Comparison of ENCODE assay signal across 9 cellular contexts in the genomic region with DNA sequence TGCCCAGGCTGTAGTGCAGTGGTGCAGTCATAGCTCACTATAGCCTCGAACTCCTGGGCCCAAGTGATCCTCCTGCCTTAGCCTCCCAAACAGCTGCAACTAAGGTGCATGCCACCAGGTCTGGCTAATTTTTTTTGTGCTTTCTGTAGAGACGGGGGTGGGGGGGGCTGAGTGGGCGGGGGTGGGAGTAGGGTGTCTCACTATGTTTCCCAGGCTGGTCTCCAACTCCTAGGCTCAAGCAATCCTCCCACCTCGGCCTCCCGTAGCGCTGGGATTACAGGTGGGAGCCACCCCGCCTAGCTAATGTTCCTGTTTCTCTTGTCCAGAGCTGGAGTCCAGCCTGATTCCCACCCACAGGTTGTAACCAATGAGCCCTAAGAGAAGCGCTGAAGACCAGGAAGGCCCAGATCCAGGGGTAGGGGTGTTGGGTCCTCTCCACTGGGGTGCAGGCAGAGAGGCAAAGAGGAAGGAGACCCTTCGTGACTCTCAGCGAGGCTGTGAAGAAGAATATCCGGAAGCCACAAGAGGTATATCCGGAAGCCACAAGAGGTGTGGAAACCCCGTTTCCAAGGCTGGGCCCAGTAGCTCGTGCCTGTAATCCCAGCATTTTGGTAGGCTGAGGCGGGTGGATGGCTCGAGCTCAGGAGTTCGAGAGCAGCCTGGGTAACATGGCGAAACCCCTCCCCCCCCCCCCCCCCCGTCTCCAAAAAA. TPM values are rescaled to one million over a fixed set of nuclear protein-coding genes. Genes with fewer than 3 reads are reported as not detected.
DNase-seq lines count a peak whose midpoint lies in the region; ATAC-seq and TF ChIP-seq lines count a peak whose summit lies in the region.
"Had no signal": no experiment of that assay in that cellular context is flagged by ENCODE, and none has a peak within 500 bp of the region (broad histone marks: within the 10 kb centered on the region; RNA-seq: fewer than 3 reads in every experiment).

No MANE protein-coding gene starts in this region.

- TF ChIP-seq CTCF in LNCaP clone FGC (IDR thresholded peaks at IDR 0.05; ENCODE audit: control insufficient read depth, extremely low read depth, insufficient read depth) (no peak), endodermal cell (conservative IDR thresholded peaks at IDR 0.05) (no peak), nephron progenitor cell (IDR thresholded peaks at IDR 0.05) (no peak), uterus (IDR thresholded peaks at IDR 0.05) (no peak)

- H3K9me3 Mint-ChIP-seq in endodermal cell = no peaks in the 10 kb centered on the region
- no peaks in the 10 kb centered on the region for H3K9me3 Mint-ChIP-seq in nephron progenitor cell

- peaks cover 3% of the 10 kb centered on the region for H3K27me3 Mint-ChIP-seq in endodermal cell (ENCODE audit: insufficient read depth)
- H3K27me3 Mint-ChIP-seq in nephron progenitor cell (ENCODE audit: low read depth, poor library complexity) = peaks cover 5% of the 10 kb centered on the region

- 67 to 74% methylated on average over 5 to 18 of the region's 19 CpGs for WGBS in endodermal cell (ENCODE audit: insufficient coverage in 1 of 2, insufficient read length in 1 of 2), 2 experiments

- H3K27me3 ChIP-seq in endodermal cell (ENCODE audit: control insufficient read depth, insufficient read depth, low read length, poor library complexity, severe bottlenecking) (no peaks in the 10 kb centered on the region), uterus (no peaks in the 10 kb centered on the region)

- no peak for TF ChIP-seq POLR2A in uterus (IDR thresholded peaks at IDR 0.05)

- peaks cover 6% of the 10 kb centered on the region for H3K4me1 Mint-ChIP-seq in endodermal cell
- peaks cover 13% of the 10 kb centered on the region for H3K4me1 Mint-ChIP-seq in nephron progenitor cell

- no peaks in the 10 kb centered on the region for H3K9me3 ChIP-seq in endodermal cell (ENCODE audit: control insufficient read depth, low read length)
- no peaks in the 10 kb centered on the region for H3K9me3 ChIP-seq in uterus

- peak overlapping the region; percentile 71 for H3K4me3 Mint-ChIP-seq in endodermal cell
- peak overlapping the region; percentile 65 for H3K4me3 Mint-ChIP-seq in nephron progenitor cell

- intact Hi-C loops in uterus (cut with DNase I; ENCODE audit: low total_unique reads) = no loop called here

- H3K27ac ChIP-seq in endodermal cell (ENCODE audit: low read depth, low read length) = peak overlapping the region; percentile 69
- peak overlapping the region; percentile 76 to 80 for H3K27ac ChIP-seq in uterus

- peak overlapping the region; percentile 89 for H3K4me3 ChIP-seq in LNCaP clone FGC (ENCODE audit: low read depth, low read length)
- H3K4me3 ChIP-seq in endodermal cell (ENCODE audit: low read length) = peak overlapping the region; percentile 71
- peak overlapping the region; percentile 59 to 92 for H3K4me3 ChIP-seq in uterus

- H3K36me3 Mint-ChIP-seq in endodermal cell (ENCODE audit: low read depth) = peaks cover 15% of the 10 kb centered on the region
- H3K36me3 Mint-ChIP-seq in nephron progenitor cell (ENCODE audit: low read depth) = peaks cover 14% of the 10 kb centered on the region

- H3K36me3 ChIP-seq in endodermal cell (ENCODE audit: control insufficient read depth, insufficient read depth, low read length) (peaks cover 22% of the 10 kb centered on the region), uterus (no peaks in the 10 kb centered on the region)

- peak overlapping the region; percentile 81 for H3K27ac Mint-ChIP-seq in endodermal cell
- H3K27ac Mint-ChIP-seq in nephron progenitor cell = no peak overlapping the region

- H3K4me1 ChIP-seq in endodermal cell (ENCODE audit: control insufficient read depth, insufficient read depth, low read length) = no peaks in the 10 kb centered on the region
- no peaks in the 10 kb centered on the region for H3K4me1 ChIP-seq in uterus

- no peak for ATAC-seq in HG03045 (IDR thresholded peaks at IDR 0.05; ENCODE audit: unreplicated experiment)

- DNase-seq in Daoy (ENCODE audit: low read depth) (peak; percentile 59), LNCaP clone FGC (ENCODE audit: low read depth) (no peak), endodermal cell (no peak), nephron progenitor cell (no peak), uterus (peak; percentile 45 to 47), hepatic stellate cell (ENCODE audit: low spot score) (no peak)
- peak; percentile 41 for DNase-seq in activated CD4-positive, alpha-beta T cell treated with anti-CD3 and anti-CD28 coated beads, Interleukin-2, amount 50 U/mL, for 1 hour

- peak overlapping the region; percentile 45 for H3K9ac ChIP-seq in endodermal cell (ENCODE audit: extremely low read depth, low read length, poor library complexity, severe bottlenecking)

RNA-seq across cellular contexts. Expression of gene BBLN, which starts 0.8 kb away (rescaled TPM):
- total RNA-seq in Daoy (2014; rRNA removed; shearing (Covaris generic)) = 121 and 122 TPM in 2 replicates
- total RNA-seq in endodermal cell = 10 to 100 TPM; 65.7 to 82.1 TPM
- 105 TPM for polyA plus RNA-seq in endodermal cell (2013, experiment 1 of 2)
- polyA plus RNA-seq in endodermal cell (2013, experiment 2 of 2) = 99.0 TPM
- total RNA-seq in uterus = 100 to 1,000 TPM in 2 of 4 donors, 10 to 100 TPM in 2; 31.3 to 198 (median 96.0) TPM

RNA-seq across cellular contexts. Expression of gene LCN2, which starts 10.0 kb away (rescaled TPM):
- not detected in 2 replicates for total RNA-seq in Daoy (2014; rRNA removed; shearing (Covaris generic))
- total RNA-seq in endodermal cell (not detected), uterus (1 to 10 TPM in 1 of 4 donors, under 1 TPM in 1, not detected in 2; 0.98 to 2.6 TPM)
- polyA plus RNA-seq in endodermal cell (2013, experiment 1 of 2) = not detected
- polyA plus RNA-seq in endodermal cell (2013, experiment 2 of 2) = not detected
- total RNA-seq: LHCN-M2 had no signal

RNA-seq across cellular contexts. Expression of gene PTGES2, which starts 31.7 kb away (rescaled TPM):
- 109 and 136 TPM in 2 replicates for total RNA-seq in Daoy (2014; rRNA removed; shearing (Covaris generic))
- 10 to 100 TPM; 73.5 to 84.5 TPM for total RNA-seq in endodermal cell
- polyA plus RNA-seq in endodermal cell (2013, experiment 1 of 2) = 36.7 TPM
- polyA plus RNA-seq in endodermal cell (2013, experiment 2 of 2) = 33.1 TPM
- total RNA-seq in uterus = 100 to 1,000 TPM in 1 of 4 donors, 10 to 100 TPM in 3; 21.5 to 173 (median 64.2) TPM

RNA-seq across cellular contexts. Expression of gene CIZ1, which starts 32.1 kb away (rescaled TPM):
- total RNA-seq in Daoy (2014; rRNA removed; shearing (Covaris generic)) = 35.8 and 36.2 TPM in 2 replicates
- total RNA-seq in endodermal cell (100 to 1,000 TPM; 115 to 117 TPM), uterus (100 to 1,000 TPM in 1 of 4 donors, 10 to 100 TPM in 3; 31.3 to 151 (median 52.6) TPM)
- 123 TPM for polyA plus RNA-seq in endodermal cell (2013, experiment 1 of 2)
- 111 TPM for polyA plus RNA-seq in endodermal cell (2013, experiment 2 of 2)

RNA-seq across cellular contexts. Expression of gene DNM1, which starts 44.0 kb away (rescaled TPM):
- 8.5 and 12.3 TPM in 2 replicates for total RNA-seq in Daoy (2014; rRNA removed; shearing (Covaris generic))
- total RNA-seq in endodermal cell = 100 to 1,000 TPM in 1 of 2 donors, 10 to 100 TPM in 1; 55.8 to 147 TPM
- 78.9 TPM for polyA plus RNA-seq in endodermal cell (2013, experiment 1 of 2)
- 83.8 TPM for polyA plus RNA-seq in endodermal cell (2013, experiment 2 of 2)
- 10 to 100 TPM in 3 of 4 donors, 1 to 10 TPM in 1; 5.0 to 71.5 (median 31.0) TPM for total RNA-seq in uterus

Comparison
In these comparisons a context has a peak if more than half of its experiments do, and no peak if none do; other contexts are left out.
1. DNase-seq: peak in Daoy (single experiment), activated CD4-positive, alpha-beta T cell treated with anti-CD3 and anti-CD28 coated beads, Interleukin-2, amount 50 U/mL, for 1 hour (single experiment) and uterus (2 of 2); none in LNCaP clone FGC (single experiment), endodermal cell (single experiment), nephron progenitor cell (single experiment) and hepatic stellate cell (single experiment).
2. Peak in every context shown above with its lines, with median percentiles within 50 percentile points of each other: H3K4me3 ChIP-seq.